Comparison of ENCODE assay signal across 9 cellular contexts in genomic region chr19:10749435-10750384, GRCh38. TPM values are rescaled to one million over a fixed set of nuclear protein-coding genes. Genes with fewer than 3 reads are reported as not detected.
DNase-seq lines count a peak whose midpoint lies in the region; ATAC-seq, FAIRE-seq and TF ChIP-seq lines count a peak whose summit lies in the region.
"Had no signal": no experiment of that assay in that cellular context is flagged by ENCODE, and none has a peak within 500 bp of the region (broad histone marks: within the 10 kb centered on the region; RNA-seq: fewer than 3 reads in every experiment).

No MANE protein-coding gene starts in this region.

- TF ChIP-seq RAD21 in K562 (CRISPR knock-in tag; conservative IDR thresholded peaks at IDR 0.05 in 1 of 2, IDR thresholded peaks at IDR 0.05 in 1 of 2): no peak

- H3K4me3 ChIP-seq in K562: 0 out of 2 replicates have a peak overlapping the region, but pooled peaks have one; percentile 6
- no peak overlapping the region for H3K4me3 ChIP-seq in mesendoderm (ENCODE audit: low read length)
- H3K4me3 ChIP-seq in transverse colon: peak overlapping the region in 1 of 4 donors; percentile 15

- H4K8ac ChIP-seq in mesendoderm (ENCODE audit: low read depth, low read length): no peak overlapping the region

- POLR2A ChIA-PET in K562 (lab: Yijun Ruan, JAX): interaction anchor here (1.2 kb wide), 1 partner anchor 14 kb away, joined by 4 read pairs; no protein-coding TSS in a partner anchor

- H3K27ac ChIP-seq in K562 (ENCODE audit: extremely low read depth, low read depth, low read length) (peak overlapping the region; percentile 69), mesendoderm (ENCODE audit: low read depth, low read length) (no peak overlapping the region), transverse colon (peak overlapping the region; percentile 86 to 88 (median 87))

- H3K4me1 Mint-ChIP-seq in activated naive CD4-positive, alpha-beta T cell treated with anti-CD3 and anti-CD28 coated beads for 36 hours (ENCODE audit: low read depth): peaks cover 80% of the 10 kb centered on the region

- H2BK120ac ChIP-seq in mesendoderm (ENCODE audit: low read depth, low read length): no peak overlapping the region

- peak overlapping the region; percentile 55 to 90 for H3K9ac ChIP-seq in K562 (ENCODE audit: insufficient read depth in 1 of 2, low read depth in 2 of 2, low read length in 2 of 2)
- no peak overlapping the region for H3K9ac ChIP-seq in mesendoderm (ENCODE audit: low read length)

- no peak overlapping the region for H3K4me3 Mint-ChIP-seq in activated naive CD4-positive, alpha-beta T cell treated with anti-CD3 and anti-CD28 coated beads for 36 hours

- H4K5ac ChIP-seq in mesendoderm (ENCODE audit: low read length): no peak overlapping the region

- H3K36me3 ChIP-seq in K562 (ENCODE audit: control insufficient read depth, insufficient read depth, low read length): peaks cover 7% of the 10 kb centered on the region; the same call in 2 of the 3 replicates
- no peaks in the 10 kb centered on the region for H3K36me3 ChIP-seq in mesendoderm (ENCODE audit: control insufficient read depth, insufficient read depth, low read length)
- H3K36me3 ChIP-seq in transverse colon: no peaks in the 10 kb centered on the region

- H3K79me2 ChIP-seq in K562 (ENCODE audit: control insufficient read depth, insufficient read depth, low read length) (peaks cover 93% of the 10 kb centered on the region), mesendoderm (ENCODE audit: control insufficient read depth, insufficient read depth, low read length) (peaks cover 55% of the 10 kb centered on the region)

- H3K4me1 ChIP-seq in K562 (replicated peaks in 1 of 2; ENCODE audit: control insufficient read depth in 2 of 2, insufficient read depth in 2 of 2, low read length in 2 of 2) (peaks cover 62 to 65% of the 10 kb centered on the region in 2 experiments), mesendoderm (ENCODE audit: control insufficient read depth, low read depth, low read length) (peaks cover 3% of the 10 kb centered on the region), transverse colon (peaks cover 45 to 84% (median 78%) of the 10 kb centered on the region in 4 donors)

- no peak overlapping the region for H2BK15ac ChIP-seq in mesendoderm (replicated peaks; ENCODE audit: low read depth)

- no peak for TF ChIP-seq EP300 in K562 (IDR thresholded peaks at IDR 0.05; ENCODE audit: low read length)
- TF ChIP-seq EP300 in transverse colon (IDR thresholded peaks at IDR 0.05; ENCODE audit: low read depth): peak; percentile 50

- TF ChIP-seq CTCF in K562 (IDR thresholded peaks at IDR 0.05 in 2 of 3, conservative IDR thresholded peaks at IDR 0.05 in 1 of 3; ENCODE audit: insufficient read depth in 2 of 3, low read depth in 1 of 3, low read length in 3 of 3) (no peak), transverse colon (IDR thresholded peaks at IDR 0.05) (no peak)

- peaks cover 4% of the 10 kb centered on the region for H3K9me1 ChIP-seq in K562 (ENCODE audit: control insufficient read depth, insufficient read depth, low read length)

- no peak overlapping the region for H3K4ac ChIP-seq in mesendoderm (ENCODE audit: low read depth, low read length)

- no TSS peak for BruUV-seq in K562 (replicated peaks; lab: Mats Ljungman, UMichigan)

- no peaks in the 10 kb centered on the region for H3K36me3 Mint-ChIP-seq in activated naive CD4-positive, alpha-beta T cell treated with anti-CD3 and anti-CD28 coated beads for 36 hours (ENCODE audit: low read depth)

- WGBS in K562 (ENCODE audit: insufficient coverage, low coverage, missing lambda C conversion rate): 76% methylated on average over 13 of the region's 13 CpGs
- no CpG with 5 or more reads among the region's 13 CpGs for WGBS in mesendoderm (ENCODE audit: extremely low coverage, insufficient coverage, low lambda C conversion rate)
- 66% methylated on average over 13 of the region's 13 CpGs; no CpG with 5 or more reads in 1 of the 2 donors for WGBS in transverse colon (ENCODE audit: low coverage in 1 of 2), 2 donors

- no peak for DNase-seq in activated naive CD4-positive, alpha-beta T cell treated with anti-CD3 and anti-CD28 coated beads for 36 hours
- DNase-seq in activated naive CD4-positive, alpha-beta T cell treated with anti-CD3 and anti-CD28 coated beads, Interleukin-2, amount 50 U/mL, for 16 hours: no peak
- DNase-seq in K562 (ENCODE audit: extremely low read depth in 1 of 4, low spot score in 3 of 4): no peak
- no peak for DNase-seq in mesendoderm
- peak; percentile 84 for DNase-seq in transverse colon
- no peak for DNase-seq in SHP77 (lab: John Stamatoyannopoulos, UW)
- DNase-seq in amygdala (lab: John Stamatoyannopoulos, UW): no peak
- DNase-seq in NAMALWA (ENCODE audit: low spot score): no peak
- DNase-seq: NCI-H187 treated with DMSO at 0.1 percent for 48 hours had no signal

- H2AFZ ChIP-seq in K562 (ENCODE audit: low read depth, low read length): no peak overlapping the region

- peak; percentile 4; the same call in 2 of the 3 replicates for ATAC-seq in K562

- H3K79me1 ChIP-seq in mesendoderm (ENCODE audit: low read length): peaks cover 50% of the 10 kb centered on the region

- no peak for FAIRE-seq in K562 (lab: Jason Lieb, UNC)

- in situ Hi-C loops in K562 (cut with MboI): no loop called here
- in situ Hi-C loops in transverse colon (cut with MboI; ENCODE audit: low pct_ligation_motif_present in 1 of 4, low pct_unique_long_range_greater_than_20kb in 1 of 4, low sequenced_read_pairs in 3 of 4): no loop called here

- peak overlapping the region; percentile 76 for H3K4me2 ChIP-seq in K562 (ENCODE audit: insufficient read depth, low read length)
- no peak overlapping the region for H3K4me2 ChIP-seq in mesendoderm (ENCODE audit: low read length)

- intact Hi-C loops in activated naive CD4-positive, alpha-beta T cell treated with anti-CD3 and anti-CD28 coated beads for 36 hours (cut with micrococcal nuclease): no loop called here
- intact Hi-C loops in K562 (cut with micrococcal nuclease) (no loop called here), transverse colon (cut with DNase I; ENCODE audit: low total_unique reads) (no loop called here)

- H2BK5ac ChIP-seq in mesendoderm (ENCODE audit: low read length): no peak overlapping the region

- no peaks in the 10 kb centered on the region for H3K27me3 Mint-ChIP-seq in activated naive CD4-positive, alpha-beta T cell treated with anti-CD3 and anti-CD28 coated beads for 36 hours (ENCODE audit: low read depth)

- H3K9me3 ChIP-seq in K562 (replicated peaks; ENCODE audit: control insufficient read depth, insufficient read depth, low read depth, low read length): no peaks in the 10 kb centered on the region
- no peaks in the 10 kb centered on the region for H3K9me3 ChIP-seq in transverse colon

- peak overlapping the region; percentile 34 for H3K56ac ChIP-seq in mesendoderm (ENCODE audit: low read length)

- no peak overlapping the region for H2AK5ac ChIP-seq in mesendoderm (ENCODE audit: low read length)

- peaks cover 22% of the 10 kb centered on the region; the same call in 1 of the 2 replicates for H4K20me1 ChIP-seq in K562 (replicated peaks; ENCODE audit: control insufficient read depth, insufficient read depth, low read length)

- TF ChIP-seq POLR2A in K562 (conservative IDR thresholded peaks at IDR 0.05) (no peak), transverse colon (IDR thresholded peaks at IDR 0.05) (peak; percentile 79)

- H3K9me3 Mint-ChIP-seq in activated naive CD4-positive, alpha-beta T cell treated with anti-CD3 and anti-CD28 coated beads for 36 hours: no peaks in the 10 kb centered on the region

- H3K23ac ChIP-seq in mesendoderm (ENCODE audit: low read length): no peak overlapping the region

- H3K27ac Mint-ChIP-seq in activated naive CD4-positive, alpha-beta T cell treated with anti-CD3 and anti-CD28 coated beads for 36 hours: peak overlapping the region; percentile 78

- H3K18ac ChIP-seq in mesendoderm (ENCODE audit: low read length): no peak overlapping the region

- CTCF ChIA-PET in activated naive CD4-positive, alpha-beta T cell treated with anti-CD3 and anti-CD28 coated beads for 36 hours (lab: Charles Lee): interaction anchor here (0.6 to 1.7 kb wide), 2 partner anchors 33 to 291 kb away, joined by 3 to 9 read pairs; partner anchors contain the start of gene DNM2
- CTCF ChIA-PET in K562 (lab: Yijun Ruan, JAX; ENCODE audit: low intra/inter-chr PET ratio): no interaction called here

- H3K27me3 ChIP-seq in K562 (ENCODE audit: control insufficient read depth in 2 of 2, insufficient read depth in 2 of 2, low read length in 2 of 2): no peaks in the 10 kb centered on the region
- H3K27me3 ChIP-seq in mesendoderm (ENCODE audit: insufficient read depth, low read length, poor library complexity): no peaks in the 10 kb centered on the region
- no peaks in the 10 kb centered on the region for H3K27me3 ChIP-seq in transverse colon

RNA-seq across cellular contexts. Expression of gene DNM2, which starts 31.8 kb away (rescaled TPM):
- total RNA-seq in activated naive CD4-positive, alpha-beta T cell treated with anti-CD3 and anti-CD28 coated beads for 36 hours: 100 to 1,000 TPM; 144 to 148 TPM
- total RNA-seq in K562 (2011; cell fraction: chromatin; rRNA removed; ENCODE audit: low replicate concordance): 612 and 1,251 TPM in 2 replicates
- total RNA-seq in K562 (2011; cell fraction: nucleolus; rRNA removed): 540 and 557 TPM in 2 replicates
- 513 and 610 TPM in 2 replicates for total RNA-seq in K562 (2011; cell fraction: nucleoplasm; rRNA removed)
- total RNA-seq in K562 (2014; rRNA removed): 77.1 and 94.4 TPM in 2 replicates
- total RNA-seq in K562 (2014; rRNA removed; fragmentation: Illumina TruSeq; extraction: Trizol): 53.2 and 53.5 TPM in 2 replicates
- 66.6 and 67.2 TPM in 2 replicates for total RNA-seq in K562 (2015; rRNA removed; fragmentation: Illumina TruSeq; extraction: Trizol)
- 153 and 161 TPM in 2 replicates for total RNA-seq in K562 (2021)
- 72.6 and 122 TPM in 2 replicates for polyA plus RNA-seq in K562 (2011; rRNA removed)
- polyA plus RNA-seq in K562 (2011; cell fraction: cytosol; rRNA removed): 66.0 and 77.5 TPM in 2 replicates
- polyA plus RNA-seq in K562 (2011; cell fraction: nucleus; rRNA removed): 343 and 372 TPM in 2 replicates
- polyA plus RNA-seq in K562 (2012): 121 and 177 TPM in 2 replicates
- polyA plus RNA-seq in K562 (2014; fragmentation: Illumina TruSeq; extraction: Trizol): 93.5 and 112 TPM in 2 replicates
- polyA plus RNA-seq in K562 (2014; fragmentation: Nextera tagmentation; extraction: Ambion mirVana): 1 to 10 TPM; 2.2 to 2.4 TPM
- polyA plus RNA-seq in K562 (2014; rRNA removed): 88.8 and 104 TPM in 2 replicates
- polyA minus RNA-seq in K562 (2011; rRNA and poly(A)+ RNA removed): 138 and 139 TPM in 2 replicates
- 108 and 150 TPM in 2 replicates for polyA minus RNA-seq in K562 (2011; cell fraction: cytosol; rRNA and poly(A)+ RNA removed)
- 314 and 488 TPM in 2 replicates for polyA minus RNA-seq in K562 (2011; cell fraction: nucleus; rRNA and poly(A)+ RNA removed)
- 61.4 TPM for polyA plus RNA-seq in mesendoderm (2013, experiment 1 of 2)
- polyA plus RNA-seq in mesendoderm (2013, experiment 2 of 2): 60.6 TPM
- total RNA-seq in transverse colon: 1,000 to 10,000 TPM in 1 of 4 donors, 100 to 1,000 TPM in 3; 469 to 1,152 (median 585) TPM

RNA-seq across cellular contexts. Expression of gene QTRT1, which starts 48.5 kb away (rescaled TPM):
- total RNA-seq in activated naive CD4-positive, alpha-beta T cell treated with anti-CD3 and anti-CD28 coated beads for 36 hours: 10 to 100 TPM; 48.9 to 51.3 TPM
- 34.3 and 114 TPM in 2 replicates for total RNA-seq in K562 (2011; cell fraction: chromatin; rRNA removed; ENCODE audit: low replicate concordance)
- 106 TPM in 2 replicates for total RNA-seq in K562 (2011; cell fraction: nucleolus; rRNA removed)
- total RNA-seq in K562 (2011; cell fraction: nucleoplasm; rRNA removed): 68.0 and 71.0 TPM in 2 replicates
- total RNA-seq in K562 (2014; rRNA removed) (34.6 and 43.6 TPM in 2 replicates), K562 (2014; rRNA removed; fragmentation: Illumina TruSeq; extraction: Trizol) (7.1 and 10.4 TPM in 2 replicates), K562 (2015; rRNA removed; fragmentation: Illumina TruSeq; extraction: Trizol) (32.8 and 33.7 TPM in 2 replicates), K562 (2021) (63.5 and 63.6 TPM in 2 replicates), transverse colon (100 to 1,000 TPM in 1 of 4 donors, 10 to 100 TPM in 3; 28.5 to 201 (median 39.9) TPM)
- polyA plus RNA-seq in K562 (2011; rRNA removed) (30.5 and 46.6 TPM in 2 replicates), K562 (2014; fragmentation: Illumina TruSeq; extraction: Trizol) (19.3 and 44.0 TPM in 2 replicates), K562 (2014; fragmentation: Nextera tagmentation; extraction: Ambion mirVana) (1 to 10 TPM; 1.2 to 6.2 TPM), K562 (2014; rRNA removed) (65.5 and 77.8 TPM in 2 replicates)
- 37.2 and 62.5 TPM in 2 replicates for polyA plus RNA-seq in K562 (2011; cell fraction: cytosol; rRNA removed)
- 188 and 308 TPM in 2 replicates for polyA plus RNA-seq in K562 (2011; cell fraction: nucleus; rRNA removed)
- polyA plus RNA-seq in K562 (2012): 29.4 and 72.1 TPM in 2 replicates
- polyA minus RNA-seq in K562 (2011; rRNA and poly(A)+ RNA removed): 6.0 and 7.7 TPM in 2 replicates
- polyA minus RNA-seq in K562 (2011; cell fraction: cytosol; rRNA and poly(A)+ RNA removed): 15.5 and 16.8 TPM in 2 replicates
- 19.0 and 26.1 TPM in 2 replicates for polyA minus RNA-seq in K562 (2011; cell fraction: nucleus; rRNA and poly(A)+ RNA removed)
- 29.5 TPM for polyA plus RNA-seq in mesendoderm (2013, experiment 1 of 2)
- 28.5 TPM for polyA plus RNA-seq in mesendoderm (2013, experiment 2 of 2)
